Comparison of ENCODE assay signal across 38 cellular contexts in the genomic region with DNA sequence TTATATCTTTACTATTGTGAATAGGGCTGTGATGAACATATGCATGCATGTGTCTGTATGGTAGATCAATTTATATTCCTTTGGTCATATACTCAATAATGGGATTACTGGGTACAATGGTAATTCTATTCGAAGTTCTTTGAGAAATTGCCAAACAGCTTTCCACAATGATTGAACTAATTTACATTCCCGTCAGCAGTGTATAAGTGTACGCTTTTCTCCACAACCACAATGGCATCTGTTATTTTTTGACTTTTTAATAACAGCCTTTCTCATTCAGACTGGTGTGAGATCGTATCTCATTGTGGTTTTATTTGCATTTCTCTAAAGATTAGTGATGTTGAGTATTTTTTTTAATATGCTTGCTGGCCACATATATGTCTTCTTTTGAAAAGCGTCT.
"Had no signal": no experiment of that assay in that cellular context is flagged by ENCODE, and none has a peak within 500 bp of the region (broad histone marks: within the 10 kb centered on the region; RNA-seq: fewer than 3 reads in every experiment).

No MANE protein-coding gene starts in this region.

- H3K9me3 Mint-ChIP-seq: activated naive CD4-positive, alpha-beta T cell treated with anti-CD3 and anti-CD28 coated beads for 36 hours; activated naive CD4-positive, alpha-beta T cell treated with anti-CD3 and anti-CD28 coated beads, Interleukin-2, amount 10 ng/mL, durations not matched to agents 7 days and 5 days; activated naive CD4-positive, alpha-beta T cell treated with anti-CD3 and anti-CD28 coated beads, Interleukin-2, amount 50 U/mL, for 24 hours; activated naive CD4-positive, alpha-beta T cell treated with anti-CD3 and anti-CD28 coated beads, Interleukin-2, amount 50 U/mL, for 72 hours; activated naive CD8-positive, alpha-beta T cell treated with anti-CD3 and anti-CD28 coated beads for 36 hours; activated naive CD8-positive, alpha-beta T cell treated with anti-CD3 and anti-CD28 coated beads, Interleukin-2, amount 10 ng/mL, durations not matched to agents 7 days and 5 days; activated naive CD8-positive, alpha-beta T cell treated with anti-CD3 and anti-CD28 coated beads, Interleukin-2, amount 50 U/mL, for 24 hours; activated T-cell treated with anti-CD3 and anti-CD28 coated beads, Interleukin-2, amount 50 U/mL, for 24 hours; activated T-cell treated with anti-CD3 and anti-CD28 coated beads, Interleukin-2, amount 50 U/mL, for 4 hours; activated T-helper 1 cell treated with anti-CD3 and anti-CD28 coated beads, Interleukin-12 subunit alpha, Interleukin-12 subunit beta, Interleukin-2, Interleukin-4 antibody, amounts not matched to agents 30 ng/mL and 10 ng/mL and 1 ng/mL, durations not matched to agents 14 hours and 24 hours and 36 hours; activated T-helper 17 cell treated with anti-CD3 and anti-CD28 coated beads, Interleukin-2, amount 50 U/mL, for 72 hours; central memory CD8-positive, alpha-beta T cell had no signal

- H3K4me1 ChIP-seq: adrenal gland, ascending aorta, body of pancreas, breast epithelium had no signal

- H3K27ac ChIP-seq: adrenal gland, ascending aorta, body of pancreas, brain microvascular endothelial cell, breast epithelium, cardiac muscle cell had no signal

- H3K36me3 ChIP-seq: adrenal gland, ascending aorta, brain microvascular endothelial cell, breast epithelium, cardiac muscle cell had no signal

- H3K27ac Mint-ChIP-seq: activated naive CD4-positive, alpha-beta T cell treated with anti-CD3 and anti-CD28 coated beads for 36 hours; activated naive CD4-positive, alpha-beta T cell treated with anti-CD3 and anti-CD28 coated beads, Interleukin-2, amount 10 ng/mL, durations not matched to agents 7 days and 5 days; activated naive CD4-positive, alpha-beta T cell treated with anti-CD3 and anti-CD28 coated beads, Interleukin-2, amount 50 U/mL, for 24 hours; activated naive CD4-positive, alpha-beta T cell treated with anti-CD3 and anti-CD28 coated beads, Interleukin-2, amount 50 U/mL, for 72 hours; activated naive CD8-positive, alpha-beta T cell; activated naive CD8-positive, alpha-beta T cell treated with anti-CD3 and anti-CD28 coated beads for 36 hours; activated naive CD8-positive, alpha-beta T cell treated with anti-CD3 and anti-CD28 coated beads, Interleukin-2, amount 10 ng/mL, durations not matched to agents 7 days and 5 days; activated naive CD8-positive, alpha-beta T cell treated with anti-CD3 and anti-CD28 coated beads, Interleukin-2, amount 50 U/mL, for 24 hours; activated T-cell treated with anti-CD3 and anti-CD28 coated beads, Interleukin-2, amount 50 U/mL, for 24 hours; activated T-cell treated with anti-CD3 and anti-CD28 coated beads, Interleukin-2, amount 50 U/mL, for 72 hours; activated T-helper 1 cell treated with anti-CD3 and anti-CD28 coated beads, Interleukin-12 subunit alpha, Interleukin-12 subunit beta, Interleukin-2, Interleukin-4 antibody, amounts not matched to agents 30 ng/mL and 10 ng/mL and 1 ng/mL, durations not matched to agents 14 hours and 24 hours and 36 hours; activated T-helper 17 cell treated with anti-CD3 and anti-CD28 coated beads, Interleukin-2, amount 50 U/mL, for 72 hours; activated T-helper 2 cell treated with anti-CD3 and anti-CD28 coated beads, Interferon-gamma antibody, Interleukin-2, Interleukin-4, amounts not matched to agents 10 μg/mL and 5 μg/mL and 100 μg/mL, durations not matched to agents 14 hours and 24 hours and 36 hours; brain had no signal

- H3K9me3 ChIP-seq: adrenal gland, ascending aorta, body of pancreas, breast epithelium had no signal

- H3K27me3 ChIP-seq: ascending aorta, body of pancreas, brain microvascular endothelial cell, cardiac muscle cell had no signal

- H3K4me3 ChIP-seq: adrenal gland, ascending aorta, body of pancreas, breast epithelium, cardiac muscle cell had no signal

- H3K36me3 Mint-ChIP-seq: activated naive CD4-positive, alpha-beta T cell treated with anti-CD3 and anti-CD28 coated beads, Interleukin-2, amount 10 ng/mL, durations not matched to agents 7 days and 5 days; activated naive CD4-positive, alpha-beta T cell treated with anti-CD3 and anti-CD28 coated beads, Interleukin-2, amount 50 U/mL, for 24 hours; activated naive CD4-positive, alpha-beta T cell treated with anti-CD3 and anti-CD28 coated beads, Interleukin-2, amount 50 U/mL, for 72 hours; activated naive CD8-positive, alpha-beta T cell; activated naive CD8-positive, alpha-beta T cell treated with anti-CD3 and anti-CD28 coated beads for 36 hours; activated naive CD8-positive, alpha-beta T cell treated with anti-CD3 and anti-CD28 coated beads, Interleukin-2, amount 10 ng/mL, durations not matched to agents 7 days and 5 days; brain had no signal

- H3K27me3 Mint-ChIP-seq: activated naive CD4-positive, alpha-beta T cell treated with anti-CD3 and anti-CD28 coated beads, Interleukin-2, amount 10 ng/mL, durations not matched to agents 7 days and 5 days; activated naive CD4-positive, alpha-beta T cell treated with anti-CD3 and anti-CD28 coated beads, Interleukin-2, amount 50 U/mL, for 24 hours; activated naive CD8-positive, alpha-beta T cell; activated naive CD8-positive, alpha-beta T cell treated with anti-CD3 and anti-CD28 coated beads for 36 hours; activated naive CD8-positive, alpha-beta T cell treated with anti-CD3 and anti-CD28 coated beads, Interleukin-2, amount 10 ng/mL, durations not matched to agents 7 days and 5 days; activated naive CD8-positive, alpha-beta T cell treated with anti-CD3 and anti-CD28 coated beads, Interleukin-2, amount 50 U/mL, for 24 hours; activated T-helper 17 cell treated with anti-CD3 and anti-CD28 coated beads, Interleukin-2, amount 50 U/mL, for 72 hours; central memory CD8-positive, alpha-beta T cell had no signal

- FAIRE-seq: bronchial epithelial cell had no signal

- H3K4me1 Mint-ChIP-seq: activated naive CD4-positive, alpha-beta T cell treated with anti-CD3 and anti-CD28 coated beads, Interleukin-2, amount 10 ng/mL, durations not matched to agents 7 days and 5 days; activated naive CD4-positive, alpha-beta T cell treated with anti-CD3 and anti-CD28 coated beads, Interleukin-2, amount 50 U/mL, for 24 hours; activated naive CD8-positive, alpha-beta T cell treated with anti-CD3 and anti-CD28 coated beads for 36 hours; activated naive CD8-positive, alpha-beta T cell treated with anti-CD3 and anti-CD28 coated beads, Interleukin-2, amount 10 ng/mL, durations not matched to agents 7 days and 5 days; activated naive CD8-positive, alpha-beta T cell treated with anti-CD3 and anti-CD28 coated beads, Interleukin-2, amount 50 U/mL, for 24 hours; activated T-helper 17 cell treated with anti-CD3 and anti-CD28 coated beads, Interleukin-2, amount 50 U/mL, for 72 hours; brain; central memory CD8-positive, alpha-beta T cell had no signal

- H3K4me3 Mint-ChIP-seq: activated naive CD4-positive, alpha-beta T cell treated with anti-CD3 and anti-CD28 coated beads for 36 hours; activated naive CD4-positive, alpha-beta T cell treated with anti-CD3 and anti-CD28 coated beads, Interleukin-2, amount 10 ng/mL, durations not matched to agents 7 days and 5 days; activated naive CD4-positive, alpha-beta T cell treated with anti-CD3 and anti-CD28 coated beads, Interleukin-2, amount 50 U/mL, for 24 hours; activated naive CD8-positive, alpha-beta T cell; activated naive CD8-positive, alpha-beta T cell treated with anti-CD3 and anti-CD28 coated beads for 36 hours; activated naive CD8-positive, alpha-beta T cell treated with anti-CD3 and anti-CD28 coated beads, Interleukin-2, amount 10 ng/mL, durations not matched to agents 7 days and 5 days; activated naive CD8-positive, alpha-beta T cell treated with anti-CD3 and anti-CD28 coated beads, Interleukin-2, amount 50 U/mL, for 24 hours; activated T-cell treated with anti-CD3 and anti-CD28 coated beads, Interleukin-2, amount 50 U/mL, for 24 hours; activated T-cell treated with anti-CD3 and anti-CD28 coated beads, Interleukin-2, amount 50 U/mL, for 4 hours; activated T-cell treated with anti-CD3 and anti-CD28 coated beads, Interleukin-2, amount 50 U/mL, for 72 hours; activated T-helper 1 cell treated with anti-CD3 and anti-CD28 coated beads, Interleukin-12 subunit alpha, Interleukin-12 subunit beta, Interleukin-2, Interleukin-4 antibody, amounts not matched to agents 30 ng/mL and 10 ng/mL and 1 ng/mL, durations not matched to agents 14 hours and 24 hours and 36 hours; activated T-helper 17 cell treated with anti-CD3 and anti-CD28 coated beads, Interleukin-2, amount 50 U/mL, for 72 hours; brain; central memory CD8-positive, alpha-beta T cell had no signal

- DNase-seq: activated effector memory CD4-positive, alpha-beta T cell treated with anti-CD3 and anti-CD28 coated beads, Interleukin-2, amount 50 U/mL, for 16 hours; activated effector memory CD4-positive, alpha-beta T cell treated with Interleukin-2 at 50 U/mL for 16 hours; activated gamma-delta T cell; activated gamma-delta T cell treated with Interleukin-2 at 50 U/mL for 16 hours; activated naive CD4-positive, alpha-beta T cell; activated naive CD4-positive, alpha-beta T cell treated with anti-CD3 and anti-CD28 coated beads for 36 hours; activated naive CD4-positive, alpha-beta T cell treated with anti-CD3 and anti-CD28 coated beads, Interleukin-2, amount 10 ng/mL, durations not matched to agents 7 days and 5 days; activated naive CD4-positive, alpha-beta T cell treated with anti-CD3 and anti-CD28 coated beads, Interleukin-2, amount 50 U/mL, for 16 hours; activated naive CD4-positive, alpha-beta T cell treated with Interleukin-2 at 50 U/mL for 16 hours; activated naive CD8-positive, alpha-beta T cell treated with anti-CD3 and anti-CD28 coated beads for 36 hours; activated naive CD8-positive, alpha-beta T cell treated with anti-CD3 and anti-CD28 coated beads, Interleukin-2, amount 10 ng/mL, durations not matched to agents 7 days and 5 days; activated naive CD8-positive, alpha-beta T cell treated with anti-CD3 and anti-CD28 coated beads, Interleukin-2, amount 50 U/mL, for 24 hours; activated T-cell treated with anti-CD3 and anti-CD28 coated beads, Interleukin-2, amount 50 U/mL, for 24 hours; activated T-cell treated with anti-CD3 and anti-CD28 coated beads, Interleukin-2, amount 50 U/mL, for 4 hours; activated T-cell treated with anti-CD3 and anti-CD28 coated beads, Interleukin-2, amount 50 U/mL, for 48 hours; activated T-cell treated with anti-CD3 and anti-CD28 coated beads, Interleukin-2, amount 50 U/mL, for 72 hours; adrenal gland; amniotic stem cell; amygdala; anterior cingulate cortex; aorta; body of pancreas; brain microvascular endothelial cell; caudate nucleus; central memory CD4-positive, alpha-beta T cell; cerebellar nuclear complex had no signal
